ENCODE assay signal across 9 cellular contexts in the genomic region with DNA sequence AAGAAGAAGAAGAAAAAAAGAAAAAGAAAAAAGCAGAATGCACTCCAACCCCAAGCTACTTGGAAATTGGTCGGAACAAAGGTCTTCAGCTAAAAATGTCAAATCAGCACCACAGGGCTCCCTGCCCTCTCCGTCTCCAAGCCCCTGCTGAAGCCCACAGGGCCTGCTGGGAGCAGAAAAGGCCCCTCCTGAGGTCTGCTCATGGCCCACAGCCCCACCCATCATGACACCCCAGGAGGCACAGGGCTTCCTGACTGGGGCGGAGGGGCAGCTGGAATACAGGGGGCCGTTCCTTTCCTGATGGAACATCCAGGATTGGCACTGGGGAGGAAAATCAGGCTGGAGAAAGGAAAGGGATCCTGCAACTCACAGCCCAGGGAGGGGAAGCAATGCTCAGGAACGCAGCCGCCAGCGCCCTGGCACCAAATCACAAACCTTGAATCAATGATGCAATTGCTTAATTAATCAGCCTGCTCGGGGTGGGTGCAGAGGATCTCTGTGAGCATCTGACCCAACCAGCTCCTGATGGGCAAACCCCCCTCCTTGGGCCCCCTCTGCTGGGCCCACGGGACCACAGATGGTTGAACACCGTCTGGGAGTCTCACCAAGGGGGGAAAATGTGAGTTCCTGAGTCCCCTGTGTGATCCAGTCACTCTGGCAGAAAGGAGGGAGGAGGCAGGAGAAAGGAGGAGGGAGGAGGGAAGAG.
A peak's percentile ranks its signal among the peaks of the same experiment; 100 is the strongest.
DNase-seq lines count a peak whose midpoint lies in the region; ATAC-seq, FAIRE-seq and TF ChIP-seq lines count a peak whose summit lies in the region.
"Had no signal": no experiment of that assay in that cellular context is flagged by ENCODE, and none has a peak within 500 bp of the region (broad histone marks: within the 10 kb centered on the region; RNA-seq: fewer than 3 reads in every experiment).

No MANE protein-coding gene starts in this region.

- POLR2A ChIA-PET in HepG2 (lab: Yijun Ruan, JAX), result no interaction called here

- DNase-seq in HepG2 (ENCODE audit: low spot score) (no peak), right lobe of liver (no peak), NCI-H2107 (lab: John Stamatoyannopoulos, UW) (no peak), immature natural killer cell (no peak)
- DNase-seq in stimulated activated naive B cell treated with anti-CD40 and anti-IgM and Interleukin-4, amounts not matched to agents 10 μg/mL and 1 μg/mL and 100 μg/mL, for 72 hours, result no peak
- DNase-seq: IMR-90 had no signal

- no peak for TF ChIP-seq RAD21 in HepG2 (CRISPR knock-in tag; IDR thresholded peaks at IDR 0.05)

- H3K27me3 ChIP-seq in HepG2 (ENCODE audit: control insufficient read depth in 1 of 2, insufficient read depth in 2 of 2, low read length in 2 of 2), result peaks cover 0 to 24% of the 10 kb centered on the region in 2 experiments; a peak in 4 of 5 replicates
- H3K27me3 ChIP-seq in right lobe of liver, result no peaks in the 10 kb centered on the region
- H3K27me3 ChIP-seq in gastroesophageal sphincter, result no peaks in the 10 kb centered on the region
- H3K27me3 ChIP-seq in neuron (ENCODE audit: insufficient read depth, low read length), result no peaks in the 10 kb centered on the region

- no peak overlapping the region for H3K4me3 Mint-ChIP-seq in immature natural killer cell
- H3K4me3 Mint-ChIP-seq in stimulated activated naive B cell treated with anti-CD40 and anti-IgM and Interleukin-4, amounts not matched to agents 10 μg/mL and 1 μg/mL and 100 μg/mL, for 72 hours, result no peak overlapping the region

- in situ Hi-C loops in HepG2 (cut with HindIII; ENCODE audit: extremely low pct_ligation_motif_present, low pct_unique_long_range_greater_than_20kb), result no loop called here

- BruUV-seq in HepG2 (replicated peaks; lab: Mats Ljungman, UMichigan), result no TSS peak

- H3K79me2 ChIP-seq in HepG2 (ENCODE audit: insufficient read depth, low read length), result no peaks in the 10 kb centered on the region

- no peak for TF ChIP-seq CTCF in HepG2 (CRISPR knock-in tag; IDR thresholded peaks at IDR 0.05)
- no peak for TF ChIP-seq CTCF in right lobe of liver (IDR thresholded peaks at IDR 0.05)
- no peak for TF ChIP-seq CTCF in gastroesophageal sphincter (IDR thresholded peaks at IDR 0.05)

- no peaks in the 10 kb centered on the region for H4K20me1 ChIP-seq in HepG2 (ENCODE audit: insufficient read depth, low read length)

- no peak overlapping the region for H3K27ac Mint-ChIP-seq in immature natural killer cell
- H3K27ac Mint-ChIP-seq in stimulated activated naive B cell treated with anti-CD40 and anti-IgM and Interleukin-4, amounts not matched to agents 10 μg/mL and 1 μg/mL and 100 μg/mL, for 72 hours, result no peak overlapping the region

- H2AFZ ChIP-seq in HepG2 (ENCODE audit: low read length) (no peak overlapping the region), neuron (ENCODE audit: low read depth, low read length) (no peak overlapping the region)

- intact Hi-C loops in HepG2 (cut with micrococcal nuclease; ENCODE audit: unreplicated experiment) (no loop called here), right lobe of liver (cut with DNase I) (no loop called here)

- no peak overlapping the region for H3K9ac ChIP-seq in HepG2 (ENCODE audit: insufficient read depth, low read depth, low read length)

- no peak overlapping the region for H3K4me3 ChIP-seq in HepG2 (replicated peaks in 1 of 3; ENCODE audit: insufficient read depth in 1 of 3, low read depth in 2 of 3, low read length in 3 of 3)
- no peak overlapping the region for H3K4me3 ChIP-seq in right lobe of liver
- H3K4me3 ChIP-seq in gastroesophageal sphincter, result no peak overlapping the region
- peak overlapping the region; percentile 20 for H3K4me3 ChIP-seq in neuron (ENCODE audit: low read length)

- FAIRE-seq in HepG2 (lab: Jason Lieb, UNC), result no peak

- no peak for TF ChIP-seq POLR2A in HepG2 (IDR thresholded peaks at IDR 0.05; ENCODE audit: insufficient read depth in 1 of 2, low read depth in 2 of 2, low read length in 2 of 2)
- no peak for TF ChIP-seq POLR2A in right lobe of liver (IDR thresholded peaks at IDR 0.05)
- TF ChIP-seq POLR2A in gastroesophageal sphincter (IDR thresholded peaks at IDR 0.05), result no peak

- H3K27me3 Mint-ChIP-seq in immature natural killer cell (ENCODE audit: low read depth in 3 of 3), result peaks cover 0 to 8% (median 2%) of the 10 kb centered on the region in 3 donors
- peaks cover 11 to 26% of the 10 kb centered on the region in 2 donors for H3K27me3 Mint-ChIP-seq in stimulated activated naive B cell treated with anti-CD40 and anti-IgM and Interleukin-4, amounts not matched to agents 10 μg/mL and 1 μg/mL and 100 μg/mL, for 72 hours

- H3K4me1 Mint-ChIP-seq in immature natural killer cell, result no peaks in the 10 kb centered on the region
- peaks cover 9 to 26% of the 10 kb centered on the region in 2 donors for H3K4me1 Mint-ChIP-seq in stimulated activated naive B cell treated with anti-CD40 and anti-IgM and Interleukin-4, amounts not matched to agents 10 μg/mL and 1 μg/mL and 100 μg/mL, for 72 hours

- ATAC-seq in HepG2 (no peak), right lobe of liver (no peak), gastroesophageal sphincter (peak; percentile 49), HG02678 (IDR thresholded peaks at IDR 0.05; ENCODE audit: unreplicated experiment) (no peak)
- ATAC-seq in stimulated activated naive B cell treated with anti-CD40 and anti-IgM and Interleukin-4, amounts not matched to agents 10 μg/mL and 1 μg/mL and 100 μg/mL, for 72 hours (replicated peaks), result no peak

- H3K4me1 ChIP-seq in HepG2 (ENCODE audit: insufficient read depth, low read length) (no peaks in the 10 kb centered on the region), right lobe of liver (no peaks in the 10 kb centered on the region), gastroesophageal sphincter (peaks cover 0 to 56% (median 33%) of the 10 kb centered on the region in 3 donors), neuron (ENCODE audit: insufficient read depth, low read length) (peaks cover 91% of the 10 kb centered on the region)

- H3K4me2 ChIP-seq in HepG2 (ENCODE audit: low read depth, low read length), result no peak overlapping the region

- H3K27ac ChIP-seq in HepG2 (ENCODE audit: extremely low read length, insufficient read depth, low read length) (no peak overlapping the region), right lobe of liver (no peak overlapping the region), gastroesophageal sphincter (peak overlapping the region in 3 of 4 donors; percentile 55 to 80 (median 72))

- H3K9me3 Mint-ChIP-seq in immature natural killer cell, result no peaks in the 10 kb centered on the region
- no peaks in the 10 kb centered on the region for H3K9me3 Mint-ChIP-seq in stimulated activated naive B cell treated with anti-CD40 and anti-IgM and Interleukin-4, amounts not matched to agents 10 μg/mL and 1 μg/mL and 100 μg/mL, for 72 hours

- TF ChIP-seq EP300 in HepG2 (IDR thresholded peaks at IDR 0.05; ENCODE audit: low read depth in 2 of 2, low read length in 2 of 2), result no peak
- TF ChIP-seq EP300 in HepG2 (CRISPR knock-in tag; IDR thresholded peaks at IDR 0.05; ENCODE audit: borderline replicate concordance), result no peak
- TF ChIP-seq EP300 in gastroesophageal sphincter (IDR thresholded peaks at IDR 0.05), result no peak

- CTCF ChIA-PET in HepG2 (lab: Yijun Ruan, JAX; ENCODE audit: low intra/inter-chr PET ratio, low total read pairs), result no interaction called here

- H3K9me3 ChIP-seq in HepG2 (ENCODE audit: low read length) (no peaks in the 10 kb centered on the region), right lobe of liver (no peaks in the 10 kb centered on the region), gastroesophageal sphincter (no peaks in the 10 kb centered on the region), neuron (ENCODE audit: low read length) (peaks cover 2% of the 10 kb centered on the region)

- H3K36me3 Mint-ChIP-seq in immature natural killer cell, result no peaks in the 10 kb centered on the region
- no peaks in the 10 kb centered on the region for H3K36me3 Mint-ChIP-seq in stimulated activated naive B cell treated with anti-CD40 and anti-IgM and Interleukin-4, amounts not matched to agents 10 μg/mL and 1 μg/mL and 100 μg/mL, for 72 hours

- WGBS in HepG2 (ENCODE audit: low lambda C conversion rate), result 35% methylated on average over 10 of the region's 10 CpGs
- WGBS in right lobe of liver (ENCODE audit: insufficient coverage, low coverage, low lambda C conversion rate, missing lambda C conversion rate), result 42% methylated on average over 7 of the region's 10 CpGs
- WGBS in gastroesophageal sphincter (ENCODE audit: low coverage in 1 of 2), 2 donors, result 23 to 60% methylated on average over 2 to 9 of the region's 10 CpGs

- no peaks in the 10 kb centered on the region for H3K36me3 ChIP-seq in HepG2 (replicated peaks in 1 of 2; ENCODE audit: control insufficient read depth in 1 of 2, insufficient read depth in 2 of 2, low read length in 2 of 2)
- no peaks in the 10 kb centered on the region for H3K36me3 ChIP-seq in right lobe of liver
- no peaks in the 10 kb centered on the region for H3K36me3 ChIP-seq in gastroesophageal sphincter
- H3K36me3 ChIP-seq in neuron (ENCODE audit: insufficient read depth, low read length), result no peaks in the 10 kb centered on the region

TF ChIP-seq in HepG2, 621 proteins besides CTCF, POLR2A, EP300 and RAD21:
- TF ChIP-seq MAFK (conservative IDR thresholded peaks at IDR 0.05 in 1 of 2, IDR thresholded peaks at IDR 0.05 in 1 of 2; ENCODE audit: low read length in 2 of 2) (peak; percentile 36 to 37; a peak in 3 of 4 replicates), ZNF207 (IDR thresholded peaks at IDR 0.05; ENCODE audit: borderline replicate concordance) (no peak)
- TF ChIP-seq, protein P1, sequence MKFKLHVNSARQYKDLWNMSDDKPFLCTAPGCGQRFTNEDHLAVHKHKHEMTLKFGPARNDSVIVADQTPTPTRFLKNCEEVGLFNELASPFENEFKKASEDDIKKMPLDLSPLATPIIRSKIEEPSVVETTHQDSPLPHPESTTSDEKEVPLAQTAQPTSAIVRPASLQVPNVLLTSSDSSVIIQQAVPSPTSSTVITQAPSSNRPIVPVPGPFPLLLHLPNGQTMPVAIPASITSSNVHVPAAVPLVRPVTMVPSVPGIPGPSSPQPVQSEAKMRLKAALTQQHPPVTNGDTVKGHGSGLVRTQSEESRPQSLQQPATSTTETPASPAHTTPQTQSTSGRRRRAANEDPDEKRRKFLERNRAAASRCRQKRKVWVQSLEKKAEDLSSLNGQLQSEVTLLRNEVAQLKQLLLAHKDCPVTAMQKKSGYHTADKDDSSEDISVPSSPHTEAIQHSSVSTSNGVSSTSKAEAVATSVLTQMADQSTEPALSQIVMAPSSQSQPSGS (CRISPR knock-in tag; IDR thresholded peaks at IDR 0.05), result no peak
TF ChIP-seq in HepG2: peak in this region for 1.

Comparison
In these comparisons a context has a peak if more than half of its experiments do, and no peak if none do; other contexts are left out.
1. H3K27ac ChIP-seq: peak in gastroesophageal sphincter (3 of 4); none in HepG2 (single experiment) and right lobe of liver (0 of 3).